ENCODE assay signal across 1 cellular context in the genomic region with DNA sequence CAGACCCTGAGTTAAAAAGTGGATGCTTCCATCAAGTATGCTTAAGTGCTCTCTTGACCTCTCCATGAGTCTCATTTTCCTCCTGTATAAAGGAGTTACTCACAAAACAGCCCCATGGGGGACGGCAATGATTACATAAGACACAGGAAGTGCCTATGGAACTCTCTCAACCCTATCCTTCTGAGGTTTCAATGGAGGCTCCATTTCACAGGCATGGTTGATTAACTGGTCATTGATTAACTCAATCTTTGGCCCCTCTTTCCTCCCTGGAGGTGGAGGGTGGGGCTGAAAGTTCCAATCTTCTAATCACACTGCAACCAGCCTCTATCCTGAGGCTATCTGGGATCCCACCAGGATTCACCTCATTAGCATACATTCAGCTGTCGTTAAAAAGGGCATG.
TF ChIP-seq lines count a peak whose summit lies in the region.

No MANE protein-coding gene starts in this region.

TF ChIP-seq in GM12878, 131 proteins besides CTCF, POLR2A, EP300 and RAD21 (continued from another document):
- no peak for TF ChIP-seq GABPA (IDR thresholded peaks at IDR 0.05; ENCODE audit: low read depth)
- TF ChIP-seq RELA (IDR thresholded peaks at IDR 0.05; ENCODE audit: borderline replicate concordance, partially characterized antibody) = no peak
- TF ChIP-seq EGR1 (IDR thresholded peaks at IDR 0.05; ENCODE audit: borderline replicate concordance in 1 of 2, low read depth in 2 of 2, low read length in 2 of 2) = no peak
- TF ChIP-seq KDM1A (IDR thresholded peaks at IDR 0.05; ENCODE audit: borderline replicate concordance) = no peak
- no peak for TF ChIP-seq IRF3 (IDR thresholded peaks at IDR 0.05)
- no peak for TF ChIP-seq RUNX3 (IDR thresholded peaks at IDR 0.05; ENCODE audit: low read length)
- no peak for TF ChIP-seq JUNB (IDR thresholded peaks at IDR 0.05)
- no peak for TF ChIP-seq POLR2AphosphoS2 (IDR thresholded peaks at IDR 0.05; ENCODE audit: low read depth, low read length)
- TF ChIP-seq ZBTB33 (IDR thresholded peaks at IDR 0.05) = no peak
- no peak for TF ChIP-seq CBX3 (IDR thresholded peaks at IDR 0.05; ENCODE audit: borderline replicate concordance, low read depth)
